Comparison of ENCODE assay signal across 25 cellular contexts in the genomic region with DNA sequence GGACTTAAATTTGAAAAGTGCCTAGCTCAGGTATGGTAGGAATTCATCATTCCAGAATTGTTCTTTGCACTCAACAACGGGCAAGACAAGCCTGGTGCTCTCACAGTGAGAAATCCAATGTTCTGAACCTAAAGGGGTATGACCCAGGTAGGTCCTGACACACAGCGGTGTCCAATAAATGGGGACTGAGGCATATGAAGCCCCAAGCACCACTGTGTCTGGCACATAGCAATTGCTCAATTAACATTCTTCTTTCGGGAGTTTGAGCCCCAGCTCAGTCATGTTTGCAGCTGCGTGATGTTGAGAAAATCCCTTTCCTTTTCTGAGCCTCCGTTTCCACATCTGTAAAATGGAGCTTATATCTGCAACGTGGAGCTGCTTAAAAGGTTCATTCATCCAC.
DNase-seq lines count a peak whose midpoint lies in the region; ATAC-seq, FAIRE-seq and TF ChIP-seq lines count a peak whose summit lies in the region.
"Had no signal": no experiment of that assay in that cellular context is flagged by ENCODE, and none has a peak within 500 bp of the region (broad histone marks: within the 10 kb centered on the region; RNA-seq: fewer than 3 reads in every experiment).

No MANE protein-coding gene starts in this region.

- no peaks in the 10 kb centered on the region for H3K79me2 ChIP-seq in PC-9 (ENCODE audit: low read depth)

- no peak for TF ChIP-seq CTCF in A549 (IDR thresholded peaks at IDR 0.05)
- no peak for TF ChIP-seq CTCF in PC-9 (conservative IDR thresholded peaks at IDR 0.05)
- no peak for TF ChIP-seq CTCF in bronchial epithelial cell (IDR thresholded peaks at IDR 0.05; ENCODE audit: insufficient read depth, low read length, severe bottlenecking)
- no peak for TF ChIP-seq CTCF in prostate gland (IDR thresholded peaks at IDR 0.05)

- TF ChIP-seq POLR2A in A549 (IDR thresholded peaks at IDR 0.05; ENCODE audit: low read length) = no peak
- no peak for TF ChIP-seq POLR2A in prostate gland (IDR thresholded peaks at IDR 0.05)

- H3K36me3 ChIP-seq in PC-9 (ENCODE audit: low read depth) = no peaks in the 10 kb centered on the region
- H3K36me3 ChIP-seq in bronchial epithelial cell (ENCODE audit: control insufficient read depth, insufficient read depth, low read length) = no peaks in the 10 kb centered on the region
- H3K36me3 ChIP-seq in prostate gland = no peaks in the 10 kb centered on the region
- H3K36me3 ChIP-seq: BE2C; BLaER1 treated with 17β-estradiol and CSF1 and Interleukin-3, amounts not matched to agents 10 nM and 100 nM had no signal

- FAIRE-seq in A549 (lab: Jason Lieb, UNC) = no peak
- FAIRE-seq in bronchial epithelial cell (lab: Jason Lieb, UNC) = peak; percentile 43
- FAIRE-seq: A204.1, D721Med, GM12878 had no signal

- H3K4me2 ChIP-seq in A549 (no peak overlapping the region), PC-9 (peak overlapping the region; percentile 57)
- H3K4me2 ChIP-seq: BLaER1 treated with 17β-estradiol and CSF1 and Interleukin-3, amounts not matched to agents 10 nM and 100 nM had no signal

- POLR2A ChIA-PET in A549 (lab: Yijun Ruan, JAX) = no interaction called here
- POLR2A ChIA-PET in PC-9 (lab: Charles Lee; ENCODE audit: unreplicated experiment) = no interaction called here

- H3K4me1 ChIP-seq in A549 = peaks cover 11% of the 10 kb centered on the region; the same call in 2 of the 3 replicates
- H3K4me1 ChIP-seq in PC-9 (replicated peaks; ENCODE audit: insufficient read depth) = peaks cover 22% of the 10 kb centered on the region
- no peaks in the 10 kb centered on the region for H3K4me1 ChIP-seq in prostate gland (replicated peaks)
- H3K4me1 ChIP-seq: BE2C; BLaER1 treated with 17β-estradiol and CSF1 and Interleukin-3, amounts not matched to agents 10 nM and 100 nM had no signal

- ATAC-seq in A549 (no peak), HG02938 (IDR thresholded peaks at IDR 0.05; ENCODE audit: unreplicated experiment) (no peak), esophagus mucosa (no peak), left colon (no peak)
- ATAC-seq: GM12878 had no signal

- no peak for TF ChIP-seq RAD21 in A549 (conservative IDR thresholded peaks at IDR 0.05 in 1 of 2, IDR thresholded peaks at IDR 0.05 in 1 of 2)

- H3K4me3 ChIP-seq in A549 = no peak overlapping the region
- H3K4me3 ChIP-seq in PC-9 = no peak overlapping the region
- no peak overlapping the region for H3K4me3 ChIP-seq in bronchial epithelial cell (ENCODE audit: low read depth, low read length)
- no peak overlapping the region for H3K4me3 ChIP-seq in prostate gland
- H3K4me3 ChIP-seq: BLaER1 treated with 17β-estradiol and CSF1 and Interleukin-3, amounts not matched to agents 10 nM and 100 nM; GM12878 had no signal

- TF ChIP-seq EP300 in A549 (IDR thresholded peaks at IDR 0.05) = no peak

- no peak overlapping the region for H2AFZ ChIP-seq in PC-9

- CTCF ChIA-PET in A549 (lab: Yijun Ruan, JAX) = no interaction called here
- CTCF ChIA-PET in PC-9 (lab: Charles Lee) = no interaction called here

- no peaks in the 10 kb centered on the region for H3K9me2 ChIP-seq in PC-9 (ENCODE audit: insufficient read depth)

- peaks cover 15% of the 10 kb centered on the region; the same call in 2 of the 3 replicates for H3K9me3 ChIP-seq in A549
- H3K9me3 ChIP-seq in PC-9 (ENCODE audit: insufficient read depth, low read depth) = peaks cover 8% of the 10 kb centered on the region; the same call in 1 of the 2 replicates
- H3K9me3 ChIP-seq in prostate gland = no peaks in the 10 kb centered on the region
- H3K9me3 ChIP-seq: BE2C had no signal

- WGBS in A549 (ENCODE audit: missing lambda C conversion rate) = 74% methylated on average over 6 of the region's 6 CpGs
- 91% methylated on average over 6 of the region's 6 CpGs for WGBS in prostate gland

- intact Hi-C loops in PC-9 (cut with micrococcal nuclease; ENCODE audit: unreplicated experiment) = no loop called here
- intact Hi-C loops in prostate gland (cut with DNase I) = no loop called here
- intact Hi-C loops in left colon (cut with DNase I, micrococcal nuclease) = no loop called here

- H3K27ac ChIP-seq in A549 = peak overlapping the region; percentile 61 to 75; a peak in 4 of 6 replicates
- H3K27ac ChIP-seq in PC-9 = peak overlapping the region; percentile 66
- H3K27ac ChIP-seq in prostate gland = no peak overlapping the region
- H3K27ac ChIP-seq: 22Rv1; BLaER1 treated with 17β-estradiol and CSF1 and Interleukin-3, amounts not matched to agents 10 nM and 100 nM had no signal

- DNase-seq in A549 (ENCODE audit: low read depth in 1 of 2, low spot score in 1 of 2) (no peak), PC-9 (no peak), bronchial epithelial cell (ENCODE audit: low read depth) (no peak), islet precursor cell (peak; percentile 53), prostate gland (ENCODE audit: low spot score) (no peak), left colon (no peak)
- DNase-seq: ACHN; AML-193; BE2C; CD4-positive, alpha-beta T cell; CD8-positive, alpha-beta memory T cell; DMS 273 treated with DMSO at 0.1 percent for 48 hours; DMS79; EL; GDM1; GOT3; H7; HCEC 1CT had no signal

- H3K27me3 ChIP-seq in PC-9 (ENCODE audit: insufficient read depth, low read depth) (no peaks in the 10 kb centered on the region), bronchial epithelial cell (ENCODE audit: control insufficient read depth, insufficient read depth, low read length) (no peaks in the 10 kb centered on the region), prostate gland (replicated peaks; ENCODE audit: insufficient read depth) (peaks cover 3% of the 10 kb centered on the region)
- H3K27me3 ChIP-seq: BE2C; BLaER1 treated with 17β-estradiol and CSF1 and Interleukin-3, amounts not matched to agents 10 nM and 100 nM had no signal

- BruUV-seq in PC-9 (replicated peaks; lab: Mats Ljungman, UMichigan) = no TSS peak

- no peaks in the 10 kb centered on the region for H4K20me1 ChIP-seq in PC-9 (ENCODE audit: insufficient read depth)
- H4K20me1 ChIP-seq: BLaER1 treated with 17β-estradiol and CSF1 and Interleukin-3, amounts not matched to agents 10 nM and 100 nM had no signal

- H3F3A ChIP-seq in PC-9 (ENCODE audit: insufficient read depth, low read depth) = peaks cover 8% of the 10 kb centered on the region; the same call in 1 of the 2 replicates

TF ChIP-seq in A549, 52 proteins besides CTCF, POLR2A, EP300 and RAD21:
- TF ChIP-seq RCOR1 (IDR thresholded peaks at IDR 0.05; ENCODE audit: low read depth, low read length) = no peak
- no peak for TF ChIP-seq JUN (IDR thresholded peaks at IDR 0.05)
- TF ChIP-seq, protein P1, sequence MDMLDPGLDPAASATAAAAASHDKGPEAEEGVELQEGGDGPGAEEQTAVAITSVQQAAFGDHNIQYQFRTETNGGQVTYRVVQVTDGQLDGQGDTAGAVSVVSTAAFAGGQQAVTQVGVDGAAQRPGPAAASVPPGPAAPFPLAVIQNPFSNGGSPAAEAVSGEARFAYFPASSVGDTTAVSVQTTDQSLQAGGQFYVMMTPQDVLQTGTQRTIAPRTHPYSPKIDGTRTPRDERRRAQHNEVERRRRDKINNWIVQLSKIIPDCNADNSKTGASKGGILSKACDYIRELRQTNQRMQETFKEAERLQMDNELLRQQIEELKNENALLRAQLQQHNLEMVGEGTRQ (IDR thresholded peaks at IDR 0.05) = no peak

Comparison
In these comparisons a context has a peak if more than half of its experiments do, and no peak if none do; other contexts are left out.
1. H3K27ac ChIP-seq: peak in A549 (2 of 2) and PC-9 (single experiment); none in prostate gland (0 of 2).